ENCODE assay signal across 8 cellular contexts in the genomic region with DNA sequence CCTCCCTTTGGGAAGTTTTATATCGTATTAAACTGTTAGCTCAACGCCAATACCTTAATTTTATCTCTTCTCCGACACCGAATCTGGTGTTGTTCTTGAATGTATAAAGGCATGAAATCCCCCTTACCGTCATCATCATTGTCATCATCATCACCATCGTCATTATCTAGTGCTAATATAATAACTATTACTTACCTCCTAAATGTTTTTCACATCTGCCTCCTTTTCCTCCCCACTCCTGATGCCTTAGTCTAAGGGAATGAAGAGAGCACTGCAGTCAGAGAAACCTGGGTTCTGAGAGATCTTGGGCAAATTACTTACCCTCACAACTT. TPM values are rescaled to one million over a fixed set of nuclear protein-coding genes. Genes with fewer than 3 reads are reported as not detected.
A peak's percentile ranks its signal among the peaks of the same experiment; 100 is the strongest.
DNase-seq lines count a peak whose midpoint lies in the region; ATAC-seq and TF ChIP-seq lines count a peak whose summit lies in the region.

No MANE protein-coding gene starts in this region.

- H3K9me3 ChIP-seq in CD4-positive, alpha-beta T cell (ENCODE audit: control insufficient read depth, low read length) = no peaks in the 10 kb centered on the region
- H3K9me3 ChIP-seq in mucosa of rectum (ENCODE audit: control insufficient read depth in 2 of 2, low read length in 2 of 2) = no peaks in the 10 kb centered on the region

- POLR2A ChIA-PET in CD4-positive, alpha-beta T cell (lab: Charles Lee) = interaction anchor here (2.3 to 6.5 kb wide), 3 partner anchors 8 to 101 kb away, joined by 10 to 86 read pairs (median 39); a partner anchor contains a TSS

- in situ Hi-C loops in astrocyte of the cerebellum (cut with HindIII; ENCODE audit: low sequenced_read_pairs) = no loop called here

- ATAC-seq in CD4-positive, alpha-beta T cell (ENCODE audit: poor library complexity) = no peak
- peak; percentile 4 for ATAC-seq in HG02970 (IDR thresholded peaks at IDR 0.05; ENCODE audit: low FRiP score, unreplicated experiment)
- ATAC-seq in GM18873 (IDR thresholded peaks at IDR 0.05; ENCODE audit: low FRiP score, unreplicated experiment) = no peak
- ATAC-seq in GM21717 (IDR thresholded peaks at IDR 0.05; ENCODE audit: unreplicated experiment) = no peak

- H3K4me3 ChIP-seq in astrocyte of the cerebellum (ENCODE audit: low read depth, low read length) (peak overlapping the region; percentile 45), mucosa of rectum (ENCODE audit: low read length in 2 of 2) (peak overlapping the region; percentile 45 to 78)

- H3K9ac ChIP-seq in mucosa of rectum (ENCODE audit: low read depth in 1 of 2, low read length in 2 of 2) = peak overlapping the region; percentile 54 to 56

- intact Hi-C loops in CD4-positive, alpha-beta T cell (cut with DNase I, micrococcal nuclease) = loop anchor here (1.0 to 10.0 kb wide), 10 partner anchors 28 to 1769 kb away; a partner anchor contains a TSS

- peaks cover 37% of the 10 kb centered on the region for H3K36me3 Mint-ChIP-seq in CD4-positive, alpha-beta T cell (ENCODE audit: low read depth)

- H3K4me3 Mint-ChIP-seq in CD4-positive, alpha-beta T cell = peak overlapping the region; percentile 80

- peaks cover 8 to 13% of the 10 kb centered on the region in 2 donors for H3K36me3 ChIP-seq in mucosa of rectum (ENCODE audit: control insufficient read depth in 2 of 2, insufficient read depth in 2 of 2, low read length in 2 of 2)

- CTCF ChIA-PET in CD4-positive, alpha-beta T cell (lab: Charles Lee) = interaction anchor here (1.1 to 3.9 kb wide), 2 partner anchors 44 to 101 kb away, joined by 3 to 14 read pairs; a partner anchor contains a TSS

- no peak for DNase-seq in CD4-positive, alpha-beta T cell
- DNase-seq in astrocyte of the cerebellum (ENCODE audit: low read depth) (no peak), NCI-H69 (lab: John Stamatoyannopoulos, UW) (no peak), NCI-H2081 (lab: John Stamatoyannopoulos, UW) (no peak)

- TF ChIP-seq CTCF in CD4-positive, alpha-beta T cell (IDR thresholded peaks at IDR 0.05) = no peak
- TF ChIP-seq CTCF in astrocyte of the cerebellum (IDR thresholded peaks at IDR 0.05; ENCODE audit: low read depth, low read length, missing control alignments) = no peak

- H3K27ac ChIP-seq in CD4-positive, alpha-beta T cell (ENCODE audit: low read depth, low read length) = peak overlapping the region; percentile 22
- peak overlapping the region; percentile 68 to 72 for H3K27ac ChIP-seq in mucosa of rectum (ENCODE audit: low read depth in 2 of 2, low read length in 2 of 2)

- no peaks in the 10 kb centered on the region for H3K27me3 Mint-ChIP-seq in CD4-positive, alpha-beta T cell

- H3K9me3 Mint-ChIP-seq in CD4-positive, alpha-beta T cell = no peaks in the 10 kb centered on the region

- no peaks in the 10 kb centered on the region for H3K27me3 ChIP-seq in CD4-positive, alpha-beta T cell (ENCODE audit: control insufficient read depth, insufficient read depth, low read length)
- H3K27me3 ChIP-seq in mucosa of rectum (ENCODE audit: control insufficient read depth in 2 of 2, insufficient read depth in 2 of 2, low read length in 2 of 2) = no peaks in the 10 kb centered on the region

- H3K4me1 ChIP-seq in mucosa of rectum (ENCODE audit: control insufficient read depth in 2 of 2, insufficient read depth in 2 of 2, low read length in 2 of 2) = peaks cover 16 to 40% of the 10 kb centered on the region in 2 donors

- H3K27ac Mint-ChIP-seq in CD4-positive, alpha-beta T cell = peak overlapping the region; percentile 79

- H3K4me1 Mint-ChIP-seq in CD4-positive, alpha-beta T cell (ENCODE audit: low read depth) = peaks cover 49% of the 10 kb centered on the region

RNA-seq across cellular contexts. Expression of a gene that starts 0.7 kb away (rescaled TPM):
- total RNA-seq in CD4-positive, alpha-beta T cell = 10 to 100 TPM; 10.4 to 10.5 TPM

RNA-seq across cellular contexts. Expression of a gene that starts 28.1 kb away (rescaled TPM):
- 100 to 1,000 TPM; 106 to 107 TPM for total RNA-seq in CD4-positive, alpha-beta T cell

RNA-seq across cellular contexts. Expression of a gene that starts 43.2 kb away (rescaled TPM):
- total RNA-seq in CD4-positive, alpha-beta T cell = 10 to 100 TPM; 25.7 to 27.3 TPM

RNA-seq across cellular contexts. Expression of a gene that starts 43.3 kb away (rescaled TPM):
- 1 to 10 TPM in 1 of 2 experiments, under 1 TPM in 1; 0.84 to 1.3 TPM for total RNA-seq in CD4-positive, alpha-beta T cell
